Comparison of ENCODE assay signal across 15 cellular contexts in the genomic region with DNA sequence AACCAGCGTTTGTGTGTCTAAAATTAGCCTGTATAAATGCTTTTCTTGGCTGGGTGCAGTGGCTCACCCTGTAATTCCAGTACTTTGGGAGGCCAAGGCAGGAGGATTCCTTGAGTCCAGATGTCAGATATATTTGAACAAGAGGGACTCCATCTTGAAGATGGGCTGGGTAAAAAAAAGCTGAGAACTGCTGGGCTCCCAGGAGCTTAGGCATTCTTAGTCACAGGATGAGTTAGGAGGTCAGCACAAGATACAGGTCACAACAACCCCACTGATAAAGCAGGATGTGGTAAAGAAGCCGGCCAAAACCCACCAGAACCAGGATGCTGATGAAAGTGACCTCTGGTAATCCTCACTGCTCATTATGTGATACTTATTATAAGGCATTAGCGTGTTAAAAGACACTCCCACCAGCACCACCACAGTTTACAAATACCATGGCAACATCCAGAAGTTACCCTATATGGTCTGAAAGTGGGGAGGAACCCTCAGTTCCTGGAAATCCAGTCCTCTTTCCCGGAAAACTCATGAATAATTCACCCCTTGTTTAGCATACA. TPM values are rescaled to one million over a fixed set of nuclear protein-coding genes. Genes with fewer than 3 reads are reported as not detected.
DNase-seq lines count a peak whose midpoint lies in the region; ATAC-seq and TF ChIP-seq lines count a peak whose summit lies in the region.
"Had no signal": no experiment of that assay in that cellular context is flagged by ENCODE, and none has a peak within 500 bp of the region (broad histone marks: within the 10 kb centered on the region; RNA-seq: fewer than 3 reads in every experiment).

No MANE protein-coding gene starts in this region.

- H3K4me3 ChIP-seq in AG04450 (ENCODE audit: low read depth, low read length) (no peak overlapping the region), astrocyte of the cerebellum (ENCODE audit: low read depth, low read length) (no peak overlapping the region)
- H3K4me3 ChIP-seq: vagina had no signal

- no peak for TF ChIP-seq CTCF in AG04450 (IDR thresholded peaks at IDR 0.05; ENCODE audit: low read depth, low read length)
- TF ChIP-seq CTCF in astrocyte of the cerebellum (IDR thresholded peaks at IDR 0.05; ENCODE audit: low read depth, low read length, missing control alignments), result no peak

- peaks cover 12% of the 10 kb centered on the region for H3K9me3 ChIP-seq in AG04450 (ENCODE audit: control insufficient read depth, insufficient read depth, low read length)
- H3K9me3 ChIP-seq: vagina had no signal

- no peak for ATAC-seq in HG02840 (IDR thresholded peaks at IDR 0.05; ENCODE audit: low FRiP score, unreplicated experiment)

- no peak for DNase-seq in AG04450 (ENCODE audit: low read depth, low spot score)
- peak; percentile 17 for DNase-seq in HCEC 1CT
- peak; percentile 8 for DNase-seq in astrocyte of the cerebellum (ENCODE audit: low read depth)
- DNase-seq in kidney tubule cell (ENCODE audit: low spot score), result peak; percentile 38
- no peak for DNase-seq in caudate nucleus (lab: John Stamatoyannopoulos, UW)
- no peak for DNase-seq in iPS-NIHi7 (ENCODE audit: extremely low spot score)
- DNase-seq in D341Med (ENCODE audit: low spot score), result no peak
- DNase-seq: activated CD4-positive, alpha-beta T cell treated with anti-CD3 and anti-CD28 coated beads, Interleukin-2, amount 10 ng/mL, durations not matched to agents 7 days and 5 days; activated naive CD8-positive, alpha-beta T cell treated with anti-CD3 and anti-CD28 coated beads for 36 hours; cortex of kidney; NCI-H2081 treated with DMSO at 0.1 percent for 48 hours; NCI-H69; nucleus accumbens had no signal

- no peaks in the 10 kb centered on the region for H3K27me3 ChIP-seq in AG04450 (ENCODE audit: control insufficient read depth, insufficient read depth, low read length)
- H3K27me3 ChIP-seq: vagina had no signal

- POLR2A ChIA-PET in AG04450 (lab: Yijun Ruan, JAX), result no interaction called here

- in situ Hi-C loops in astrocyte of the cerebellum (cut with HindIII; ENCODE audit: low sequenced_read_pairs), result no loop called here

- CTCF ChIA-PET in AG04450 (lab: Charles Lee), result no interaction called here

- peak overlapping the region; percentile 31 for H3K27ac ChIP-seq in AG04450 (ENCODE audit: low read depth, low read length)
- no peak overlapping the region for H3K27ac ChIP-seq in caudate nucleus (ENCODE audit: low read depth, low read length)
- H3K27ac ChIP-seq: vagina had no signal

RNA-seq across cellular contexts. Expression of gene ZNF496, which starts 36.2 kb away (rescaled TPM):
- polyA plus RNA-seq in AG04450 (2011; rRNA removed), result 18.5 and 20.0 TPM in 2 replicates
- 30.6 and 37.1 TPM in 2 replicates for polyA minus RNA-seq in AG04450 (2011; rRNA and poly(A)+ RNA removed)

RNA-seq across cellular contexts. Expression of gene NLRP3, which starts 48.1 kb away (rescaled TPM):
- polyA plus RNA-seq in AG04450 (2011; rRNA removed), result 0.06 and 0.09 TPM in 2 replicates
- polyA minus RNA-seq in AG04450 (2011; rRNA and poly(A)+ RNA removed), result not detected in 2 replicates

Comparison
In these comparisons a context has a peak if more than half of its experiments do, and no peak if none do; other contexts are left out.
1. DNase-seq: peak in HCEC 1CT (single experiment), astrocyte of the cerebellum (single experiment) and kidney tubule cell (single experiment); none in AG04450 (single experiment), caudate nucleus (0 of 61), iPS-NIHi7 (single experiment) and D341Med (single experiment).